ENCODE assay signal across 18 cellular contexts in genomic region chr2:3902131-3902530, GRCh38.
DNase-seq lines count a peak whose midpoint lies in the region; ATAC-seq and TF ChIP-seq lines count a peak whose summit lies in the region.
"Had no signal": no experiment of that assay in that cellular context is flagged by ENCODE, and none has a peak within 500 bp of the region (broad histone marks: within the 10 kb centered on the region; RNA-seq: fewer than 3 reads in every experiment).

No MANE protein-coding gene starts in this region.

- H3K4me1 Mint-ChIP-seq in Caco-2 (ENCODE audit: low read depth, unreplicated experiment): no peaks in the 10 kb centered on the region

- CTCF ChIA-PET in Caco-2 (lab: Charles Lee): no interaction called here

- H3K36me3 ChIP-seq in heart left ventricle (no peaks in the 10 kb centered on the region), MG63 (no peaks in the 10 kb centered on the region), neuronal stem cell (replicated peaks in 1 of 2; ENCODE audit: control insufficient read depth in 2 of 2, insufficient read depth in 2 of 2, low read length in 2 of 2) (no peaks in the 10 kb centered on the region), Caco-2 (ENCODE audit: control insufficient read depth, insufficient read depth, low read length) (no peaks in the 10 kb centered on the region)
- H3K36me3 ChIP-seq: HAP-1 had no signal

- H4K8ac ChIP-seq in neuronal stem cell (ENCODE audit: low read depth, low read length): no peak overlapping the region

- H3K9me3 ChIP-seq in heart left ventricle: no peaks in the 10 kb centered on the region
- no peaks in the 10 kb centered on the region for H3K9me3 ChIP-seq in MG63
- peaks cover 0 to 4% of the 10 kb centered on the region in 2 donors for H3K9me3 ChIP-seq in neuronal stem cell (replicated peaks in 1 of 2; ENCODE audit: control insufficient read depth in 2 of 2, insufficient read depth in 1 of 2, low read depth in 1 of 2, low read length in 2 of 2)
- peaks cover 5% of the 10 kb centered on the region for H3K9me3 ChIP-seq in Caco-2
- H3K9me3 ChIP-seq: A549, HAP-1 had no signal

- POLR2A ChIA-PET in Caco-2 (lab: Charles Lee): no interaction called here

- TF ChIP-seq CTCF in heart left ventricle (IDR thresholded peaks at IDR 0.05): no peak
- no peak for TF ChIP-seq CTCF in Caco-2 (IDR thresholded peaks at IDR 0.05; ENCODE audit: insufficient read depth in 1 of 2, low read depth in 1 of 2, low read length in 1 of 2, severe bottlenecking in 1 of 2, unreplicated experiment in 1 of 2)

- no peak overlapping the region for H3K23ac ChIP-seq in neuronal stem cell (ENCODE audit: low read depth, low read length, poor library complexity)

- WGBS in heart left ventricle, 4 donors: 66 to 79% (median 78%) methylated on average over 8 of the region's 8 CpGs
- no CpG with 5 or more reads among the region's 8 CpGs for WGBS in neuronal stem cell (ENCODE audit: extremely low coverage in 2 of 2, insufficient read length in 2 of 2, insufficient replicate concordance in 1 of 2), 2 donors

- BruUV-seq in Caco-2 (replicated peaks; lab: Mats Ljungman, UMichigan): no TSS peak

- peak overlapping the region; percentile 86 for H3K18ac ChIP-seq in neuronal stem cell (ENCODE audit: low read length)

- peaks cover 7% of the 10 kb centered on the region for H3K9me3 Mint-ChIP-seq in Caco-2 (ENCODE audit: unreplicated experiment)

- no peak overlapping the region for H2BK120ac ChIP-seq in neuronal stem cell (ENCODE audit: low read depth, low read length)

- no peak overlapping the region for H2BK15ac ChIP-seq in neuronal stem cell (ENCODE audit: low read length)

- H3K4me3 Mint-ChIP-seq in Caco-2 (ENCODE audit: unreplicated experiment): no peak overlapping the region
- H3K4me3 Mint-ChIP-seq: CD4-positive, alpha-beta T cell had no signal

- H3K27ac ChIP-seq in heart left ventricle: no peak overlapping the region
- no peak overlapping the region for H3K27ac ChIP-seq in neuronal stem cell (replicated peaks; ENCODE audit: low read length)
- H3K27ac ChIP-seq: 22Rv1, A549, C4-2B, GM23248 had no signal

- H3K4me3 ChIP-seq in heart left ventricle (no peak overlapping the region), MG63 (no peak overlapping the region), neuronal stem cell (ENCODE audit: low read length in 2 of 2) (no peak overlapping the region), Caco-2 (ENCODE audit: low read depth, low read length) (no peak overlapping the region)
- H3K4me3 ChIP-seq: A549, GM23248, HAP-1 had no signal

- H3K14ac ChIP-seq in neuronal stem cell (ENCODE audit: low read length): no peak overlapping the region

- no peaks in the 10 kb centered on the region for H3K79me1 ChIP-seq in neuronal stem cell (ENCODE audit: low read depth, low read length)

- H2BK12ac ChIP-seq in neuronal stem cell (ENCODE audit: low read length): no peak overlapping the region

- no peak overlapping the region for H2AFZ ChIP-seq in neuronal stem cell (ENCODE audit: low read length)
- H2AFZ ChIP-seq: GM23248 had no signal

- no peak overlapping the region for H3K27ac Mint-ChIP-seq in Caco-2 (ENCODE audit: unreplicated experiment)
- H3K27ac Mint-ChIP-seq: CD4-positive, alpha-beta T cell had no signal

- no peaks in the 10 kb centered on the region for H3K27me3 ChIP-seq in heart left ventricle
- no peaks in the 10 kb centered on the region for H3K27me3 ChIP-seq in MG63
- no peaks in the 10 kb centered on the region for H3K27me3 ChIP-seq in neuronal stem cell (ENCODE audit: control insufficient read depth in 3 of 3, insufficient read depth in 3 of 3, low read depth in 1 of 3, low read length in 3 of 3)
- no peaks in the 10 kb centered on the region for H3K27me3 ChIP-seq in Caco-2 (replicated peaks; ENCODE audit: control insufficient read depth, insufficient read depth, low read length)

- no peak overlapping the region for H2BK5ac ChIP-seq in neuronal stem cell (ENCODE audit: low read length)

- H4K91ac ChIP-seq in neuronal stem cell (ENCODE audit: low read depth, low read length, poor library complexity): no peak overlapping the region

- ATAC-seq in heart left ventricle (peak in 3 of 4 donors; percentile 45 to 84 (median 84)), left ventricle myocardium superior (peak; percentile 63)
- ATAC-seq: A549 had no signal

- intact Hi-C loops in heart left ventricle (cut with DNase I): no loop called here
- intact Hi-C loops in cardiac septum (cut with DNase I): no loop called here
- intact Hi-C loops in left ventricle myocardium superior (cut with micrococcal nuclease): no loop called here
- intact Hi-C loops in Caco-2 (cut with micrococcal nuclease; ENCODE audit: unreplicated experiment): no loop called here

- peaks cover 2% of the 10 kb centered on the region for H3K27me3 Mint-ChIP-seq in Caco-2 (ENCODE audit: insufficient read depth, unreplicated experiment)

- H3K4me1 ChIP-seq in heart left ventricle (no peaks in the 10 kb centered on the region), neuronal stem cell (ENCODE audit: control insufficient read depth in 2 of 2, insufficient read depth in 1 of 2, low read depth in 1 of 2, low read length in 2 of 2) (peaks cover 0 to 2% of the 10 kb centered on the region in 2 donors), Caco-2 (no peaks in the 10 kb centered on the region)
- H3K4me1 ChIP-seq: A549, HAP-1 had no signal

- peak in 1 of 5 donors; percentile 17 for DNase-seq in heart left ventricle
- DNase-seq in cardiac septum (ENCODE audit: low spot score): no peak
- peak; percentile 2 for DNase-seq in MG63
- no peak for DNase-seq in left ventricle myocardium superior
- no peak for DNase-seq in neuronal stem cell (ENCODE audit: low spot score)
- no peak for DNase-seq in NCI-H526 (lab: John Stamatoyannopoulos, UW)
- DNase-seq in NCI-H510A (lab: John Stamatoyannopoulos, UW): no peak
- DNase-seq in Caco-2: no peak
- DNase-seq: AML-193; CD4-positive, alpha-beta T cell; DMS153; DMS79; GDM1; GM23248 had no signal

- no peak overlapping the region for H2AK5ac ChIP-seq in neuronal stem cell (ENCODE audit: low read depth, low read length)

- H3K4ac ChIP-seq in neuronal stem cell (ENCODE audit: low read length): no peak overlapping the region

- TF ChIP-seq POLR2A in heart left ventricle (IDR thresholded peaks at IDR 0.05): no peak

- no peak overlapping the region for H3K4me2 ChIP-seq in neuronal stem cell (ENCODE audit: insufficient read depth, low read length, poor library complexity, severe bottlenecking)
- H3K4me2 ChIP-seq: A549 had no signal

- H3K36me3 Mint-ChIP-seq in Caco-2 (ENCODE audit: insufficient read depth, unreplicated experiment): no peaks in the 10 kb centered on the region

- no peak overlapping the region for H3K9ac ChIP-seq in neuronal stem cell (ENCODE audit: low read depth, low read length, poor library complexity)
- H3K9ac ChIP-seq: GM23248 had no signal
